Comparison of ENCODE assay signal across 1 cellular context in genomic region chr14:25042362-25043299, GRCh38.
TF ChIP-seq lines count a peak whose summit lies in the region.

No MANE protein-coding gene starts in this region.

TF ChIP-seq in HepG2, 621 proteins besides CTCF, POLR2A, EP300 and RAD21 (continued from another document and continues in another):
- TF ChIP-seq MLX (CRISPR knock-in tag; IDR thresholded peaks at IDR 0.05), result no peak; the same call in 1 of the 2 replicates
- 0 out of 2 replicates have a peak, but pooled peaks have one; percentile 74 for TF ChIP-seq FUBP1 (CRISPR knock-in tag; IDR thresholded peaks at IDR 0.05; ENCODE audit: borderline replicate concordance)
- 0 out of 2 replicates have a peak, but pooled peaks have one; percentile 33 for TF ChIP-seq ZNF784 (CRISPR knock-in tag; IDR thresholded peaks at IDR 0.05; ENCODE audit: borderline replicate concordance)
- no peak for TF ChIP-seq ZSCAN5A (CRISPR knock-in tag; IDR thresholded peaks at IDR 0.05; ENCODE audit: borderline replicate concordance)
- TF ChIP-seq FOSL2 (CRISPR knock-in tag; IDR thresholded peaks at IDR 0.05), result no peak
- TF ChIP-seq TIGD3 (CRISPR knock-in tag; IDR thresholded peaks at IDR 0.05; ENCODE audit: borderline replicate concordance), result no peak
- TF ChIP-seq ZNF382 (CRISPR knock-in tag; IDR thresholded peaks at IDR 0.05; ENCODE audit: borderline replicate concordance), result no peak
- no peak for TF ChIP-seq TBL1XR1 (IDR thresholded peaks at IDR 0.05; ENCODE audit: borderline replicate concordance, low read length, partially characterized antibody)
- TF ChIP-seq HHEX (CRISPR knock-in tag; IDR thresholded peaks at IDR 0.05), result no peak
- TF ChIP-seq RORA (CRISPR knock-in tag; IDR thresholded peaks at IDR 0.05), result no peak
- TF ChIP-seq RFXAP (CRISPR knock-in tag; IDR thresholded peaks at IDR 0.05; ENCODE audit: borderline replicate concordance), result no peak
- no peak for TF ChIP-seq ZNF713 (CRISPR knock-in tag; IDR thresholded peaks at IDR 0.05)
- TF ChIP-seq KDM5A (IDR thresholded peaks at IDR 0.05; ENCODE audit: borderline replicate concordance, low read length), result no peak
- no peak for TF ChIP-seq ZNF292 (CRISPR knock-in tag; IDR thresholded peaks at IDR 0.05; ENCODE audit: borderline replicate concordance, low read depth)
- no peak for TF ChIP-seq KLF6 (CRISPR knock-in tag; IDR thresholded peaks at IDR 0.05)
- TF ChIP-seq SALL2 (CRISPR knock-in tag; IDR thresholded peaks at IDR 0.05), result no peak
- TF ChIP-seq BHLHE40 (IDR thresholded peaks at IDR 0.05; ENCODE audit: low read length), result no peak
- TF ChIP-seq UBTF (CRISPR knock-in tag; IDR thresholded peaks at IDR 0.05), result no peak
- TF ChIP-seq ARID2 (CRISPR knock-in tag; IDR thresholded peaks at IDR 0.05; ENCODE audit: borderline replicate concordance), result no peak
- TF ChIP-seq ZNF138 (CRISPR knock-in tag; IDR thresholded peaks at IDR 0.05; ENCODE audit: low read depth), result no peak
- no peak for TF ChIP-seq MXD1 (CRISPR knock-in tag; IDR thresholded peaks at IDR 0.05)
- peak; percentile 71; the same call in 1 of the 2 replicates for TF ChIP-seq ZNF232 (CRISPR knock-in tag; IDR thresholded peaks at IDR 0.05; ENCODE audit: borderline replicate concordance)
- no peak; the same call in 1 of the 2 replicates for TF ChIP-seq ZNF367 (CRISPR knock-in tag; IDR thresholded peaks at IDR 0.05; ENCODE audit: borderline replicate concordance)
- TF ChIP-seq ZSCAN21 (CRISPR knock-in tag; IDR thresholded peaks at IDR 0.05; ENCODE audit: borderline replicate concordance), result no peak
- no peak for TF ChIP-seq ZNF275 (CRISPR knock-in tag; IDR thresholded peaks at IDR 0.05; ENCODE audit: borderline replicate concordance)
- no peak for TF ChIP-seq ZNF343 (CRISPR knock-in tag; IDR thresholded peaks at IDR 0.05)
- TF ChIP-seq ZNF224 (CRISPR knock-in tag; IDR thresholded peaks at IDR 0.05), result no peak
- TF ChIP-seq ZBTB21 (CRISPR knock-in tag; IDR thresholded peaks at IDR 0.05), result no peak
- no peak for TF ChIP-seq ZNF235 (CRISPR knock-in tag; IDR thresholded peaks at IDR 0.05; ENCODE audit: borderline replicate concordance)
- no peak for TF ChIP-seq POLR2AphosphoS2 (IDR thresholded peaks at IDR 0.05; ENCODE audit: low read depth, low read length)
- no peak for TF ChIP-seq MIER3 (CRISPR knock-in tag; IDR thresholded peaks at IDR 0.05; ENCODE audit: borderline replicate concordance)
- TF ChIP-seq U2AF1 (optimal IDR thresholded peaks at IDR 0.05; ENCODE audit: low read depth, low read length), result no peak
- TF ChIP-seq PATZ1 (CRISPR knock-in tag; IDR thresholded peaks at IDR 0.05), result 0 out of 2 replicates have a peak, but pooled peaks have one; percentile 45
- no peak for TF ChIP-seq ZNF781 (CRISPR knock-in tag; IDR thresholded peaks at IDR 0.05; ENCODE audit: borderline replicate concordance, not compliant biosample characterization)
- TF ChIP-seq ZBTB2 (CRISPR knock-in tag; IDR thresholded peaks at IDR 0.05; ENCODE audit: low read depth), result no peak
- no peak for TF ChIP-seq ZNF549 (CRISPR knock-in tag; IDR thresholded peaks at IDR 0.05)
- TF ChIP-seq CSRNP1 (CRISPR knock-in tag; IDR thresholded peaks at IDR 0.05), result no peak
- TF ChIP-seq HMGXB4 (CRISPR knock-in tag; IDR thresholded peaks at IDR 0.05; ENCODE audit: borderline replicate concordance in 1 of 2, low read depth in 1 of 2), result peak in 1 of 2 experiments; percentile 44; a peak in 1 of 4 replicates
- no peak for TF ChIP-seq ZBTB7B (CRISPR knock-in tag; IDR thresholded peaks at IDR 0.05)
- no peak for TF ChIP-seq RAD51 (IDR thresholded peaks at IDR 0.05; ENCODE audit: borderline replicate concordance)
- TF ChIP-seq CREB1 (IDR thresholded peaks at IDR 0.05), result no peak
- TF ChIP-seq CREB1 (CRISPR knock-in tag; IDR thresholded peaks at IDR 0.05), result no peak
- no peak for TF ChIP-seq ZNF564 (CRISPR knock-in tag; IDR thresholded peaks at IDR 0.05)
- no peak for TF ChIP-seq FOXA1 (IDR thresholded peaks at IDR 0.05)
- no peak for TF ChIP-seq FOXA1 (CRISPR knock-in tag; IDR thresholded peaks at IDR 0.05)
